16 cellular contexts compared by ENCODE assay signal in genomic region chr18:25134858-25135257, GRCh38.
DNase-seq lines count a peak whose midpoint lies in the region; ATAC-seq and TF ChIP-seq lines count a peak whose summit lies in the region.
"Had no signal": no experiment of that assay in that cellular context is flagged by ENCODE, and none has a peak within 500 bp of the region (broad histone marks: within the 10 kb centered on the region; RNA-seq: fewer than 3 reads in every experiment).

No MANE protein-coding gene starts in this region.

- DNase-seq in left ventricle myocardium superior (no peak), Right ventricle myocardium superior (no peak), astrocyte of the spinal cord (ENCODE audit: low read depth, low spot score) (peak; percentile 29), left lobe of liver (ENCODE audit: low spot score) (no peak), thyroid gland (no peak)
- no peak for DNase-seq in activated CD4-positive, CD25-positive, alpha-beta regulatory T cell treated with anti-CD3 and anti-CD28 coated beads, Interleukin-2, amount 50 U/mL, for 72 hours
- DNase-seq: CD8-positive, alpha-beta memory T cell; DMS79 treated with DMSO at 0.1 percent for 48 hours; NCI-H1105; NCI-H524 treated with DMSO at 0.1 percent for 48 hours; PC-9; SJCRH30 had no signal

- H3K4me3 ChIP-seq in astrocyte of the spinal cord (ENCODE audit: low read depth, low read length) (no peak overlapping the region), thyroid gland (replicated peaks in 1 of 3) (no peak overlapping the region)
- H3K4me3 ChIP-seq: A549, K562, PC-9, SJCRH30 had no signal

- H3K27ac ChIP-seq in thyroid gland, result no peak overlapping the region
- H3K27ac ChIP-seq: A549, PC-9, RWPE1, SJCRH30 had no signal

- 78 to 82% methylated on average over 2 of the region's 2 CpGs for WGBS in thyroid gland, 2 donors

- intact Hi-C loops in left ventricle myocardium superior (cut with micrococcal nuclease), result no loop called here
- intact Hi-C loops in Right ventricle myocardium superior (cut with DNase I), result no loop called here
- intact Hi-C loops in thyroid gland (cut with DNase I), result no loop called here

- H3K36me3 ChIP-seq in thyroid gland, result no peaks in the 10 kb centered on the region
- H3K36me3 ChIP-seq: SJCRH30 had no signal

- H3K27me3 ChIP-seq in thyroid gland, result no peaks in the 10 kb centered on the region
- H3K27me3 ChIP-seq: SJCRH30 had no signal

- no peak for TF ChIP-seq CTCF in astrocyte of the spinal cord (IDR thresholded peaks at IDR 0.05; ENCODE audit: low read depth, low read length)
- TF ChIP-seq CTCF in thyroid gland (IDR thresholded peaks at IDR 0.05), result no peak

- no peak for TF ChIP-seq POLR2A in thyroid gland (IDR thresholded peaks at IDR 0.05)

- H3K4me1 ChIP-seq in thyroid gland, result peaks cover 0 to 2% of the 10 kb centered on the region in 2 donors
- H3K4me1 ChIP-seq: A549, SJCRH30 had no signal

- H3K9me3 ChIP-seq in thyroid gland, result no peaks in the 10 kb centered on the region
- H3K9me3 ChIP-seq: A549, SJCRH30 had no signal

- in situ Hi-C loops in astrocyte of the spinal cord (cut with HindIII; ENCODE audit: low sequenced_read_pairs), result no loop called here

- peak; percentile 18 for ATAC-seq in left ventricle myocardium superior
- no peak for ATAC-seq in Right ventricle myocardium superior (ENCODE audit: poor library complexity)
- ATAC-seq in left lobe of liver, result peak; percentile 14
- no peak for ATAC-seq in GM18519 (IDR thresholded peaks at IDR 0.05; ENCODE audit: low FRiP score, unreplicated experiment)
- ATAC-seq: A549, K562 had no signal

Comparison
In these comparisons a context has a peak if more than half of its experiments do, and no peak if none do; other contexts are left out.
1. ATAC-seq: peak in left ventricle myocardium superior (single experiment) and left lobe of liver (single experiment); none in Right ventricle myocardium superior (single experiment) and GM18519 (single experiment).